Comparison of ENCODE assay signal across 14 cellular contexts in genomic region chr11:128294685-128295079, GRCh38.
A peak's percentile ranks its signal among the peaks of the same experiment; 100 is the strongest.
DNase-seq lines count a peak whose midpoint lies in the region; ATAC-seq and TF ChIP-seq lines count a peak whose summit lies in the region.
"Had no signal": no experiment of that assay in that cellular context is flagged by ENCODE, and none has a peak within 500 bp of the region (broad histone marks: within the 10 kb centered on the region; RNA-seq: fewer than 3 reads in every experiment).

No MANE protein-coding gene starts in this region.

- H3K9me2 ChIP-seq in SK-N-SH = no peaks in the 10 kb centered on the region

- TF ChIP-seq POLR2A in stomach (IDR thresholded peaks at IDR 0.05) = no peak

- peaks cover 53% of the 10 kb centered on the region for H3K36me3 Mint-ChIP-seq in activated CD8-positive, alpha-beta T cell treated with anti-CD3 and anti-CD28 coated beads for 36 hours (ENCODE audit: low read depth)
- peaks cover 26% of the 10 kb centered on the region for H3K36me3 Mint-ChIP-seq in stimulated activated effector memory CD8-positive, alpha-beta T cell treated with anti-CD3 and anti-CD28 coated beads, Interleukin-12 subunit alpha, Interleukin-12 subunit beta, amount 100 ng/mL, for 72 hours

- intact Hi-C loops in activated CD8-positive, alpha-beta T cell treated with anti-CD3 and anti-CD28 coated beads for 36 hours (cut with micrococcal nuclease) = loop anchor here (5.0 to 10.0 kb wide), 3 partner anchors 50 to 210 kb away; no protein-coding TSS in a partner anchor
- intact Hi-C loops in stomach (cut with DNase I; ENCODE audit: low total_unique reads) = no loop called here

- no peak for DNase-seq in SK-N-SH
- DNase-seq in activated CD8-positive, alpha-beta T cell treated with anti-CD3 and anti-CD28 coated beads for 36 hours = no peak
- peak; percentile 50 for DNase-seq in fibroblast of mammary gland (ENCODE audit: low read depth)
- DNase-seq in stimulated activated effector memory CD8-positive, alpha-beta T cell treated with anti-CD3 and anti-CD28 coated beads, Interleukin-12 subunit alpha, Interleukin-12 subunit beta, amount 100 ng/mL, for 72 hours (ENCODE audit: low spot score in 2 of 2) = no peak
- no peak for DNase-seq in iPS-NIHi7 (ENCODE audit: extremely low spot score)
- no peak for DNase-seq in NCI-H2196 treated with DMSO at 0.1 percent for 48 hours (lab: John Stamatoyannopoulos, UW; ENCODE audit: unreplicated experiment)
- DNase-seq in stomach = no peak
- DNase-seq: 8988T, DMS 273 treated with DMSO at 0.1 percent for 48 hours, GOT3, NCI-H1048 had no signal

- H3K9ac ChIP-seq in SK-N-SH = no peak overlapping the region

- no peaks in the 10 kb centered on the region for H3K27me3 ChIP-seq in SK-N-SH (ENCODE audit: insufficient read depth)
- no peaks in the 10 kb centered on the region for H3K27me3 ChIP-seq in stomach
- H3K27me3 ChIP-seq: right atrium auricular region had no signal

- peak overlapping the region in 1 of 2 experiments; percentile 53; a peak in 2 of 4 replicates for H3K27ac ChIP-seq in SK-N-SH (ENCODE audit: low read depth in 2 of 2, low read length in 1 of 2)
- no peak overlapping the region for H3K27ac ChIP-seq in stomach
- H3K27ac ChIP-seq: right atrium auricular region had no signal

- H3K4me1 ChIP-seq in SK-N-SH (ENCODE audit: control insufficient read depth in 1 of 2, insufficient read depth in 2 of 2, low read depth in 1 of 2, low read length in 1 of 2) = peaks cover 0 to 24% of the 10 kb centered on the region in 2 experiments; a peak in 2 of 4 replicates
- H3K4me1 ChIP-seq in stomach = peaks cover 41 to 72% (median 50%) of the 10 kb centered on the region in 4 donors

- H2AFZ ChIP-seq in SK-N-SH (ENCODE audit: low read depth) = no peak overlapping the region

- H3K4me1 Mint-ChIP-seq in activated CD8-positive, alpha-beta T cell treated with anti-CD3 and anti-CD28 coated beads for 36 hours (ENCODE audit: low read depth) = peaks cover 93% of the 10 kb centered on the region
- peaks cover 90% of the 10 kb centered on the region for H3K4me1 Mint-ChIP-seq in stimulated activated effector memory CD8-positive, alpha-beta T cell treated with anti-CD3 and anti-CD28 coated beads, Interleukin-12 subunit alpha, Interleukin-12 subunit beta, amount 100 ng/mL, for 72 hours

- no peak overlapping the region for H3K4me3 Mint-ChIP-seq in activated CD8-positive, alpha-beta T cell treated with anti-CD3 and anti-CD28 coated beads for 36 hours
- peak overlapping the region; percentile 79 for H3K4me3 Mint-ChIP-seq in stimulated activated effector memory CD8-positive, alpha-beta T cell treated with anti-CD3 and anti-CD28 coated beads, Interleukin-12 subunit alpha, Interleukin-12 subunit beta, amount 100 ng/mL, for 72 hours

- peak overlapping the region; percentile 95 for H3K27ac Mint-ChIP-seq in activated CD8-positive, alpha-beta T cell treated with anti-CD3 and anti-CD28 coated beads for 36 hours
- H3K27ac Mint-ChIP-seq in stimulated activated effector memory CD8-positive, alpha-beta T cell treated with anti-CD3 and anti-CD28 coated beads, Interleukin-12 subunit alpha, Interleukin-12 subunit beta, amount 100 ng/mL, for 72 hours = peak overlapping the region; percentile 99

- H3K4me3 ChIP-seq in SK-N-SH (ENCODE audit: low read depth in 2 of 2, low read length in 1 of 2) = no peak overlapping the region
- no peak overlapping the region for H3K4me3 ChIP-seq in fibroblast of mammary gland (ENCODE audit: control insufficient read depth, low read depth, low read length)
- H3K4me3 ChIP-seq in stomach = no peak overlapping the region
- H3K4me3 ChIP-seq: GM12878, right atrium auricular region had no signal

- WGBS in SK-N-SH (ENCODE audit: low lambda C conversion rate) = 96% methylated on average over 1 of the region's 1 CpG
- WGBS in stomach, 5 donors = 80 to 95% (median 88%) methylated on average over 1 of the region's 1 CpG

- peak overlapping the region; percentile 24; the same call in 1 of the 2 replicates for H3K4me2 ChIP-seq in SK-N-SH

- H3K36me3 ChIP-seq in SK-N-SH (replicated peaks in 1 of 2; ENCODE audit: control insufficient read depth in 1 of 2, insufficient read depth in 2 of 2, low read length in 1 of 2) = no peaks in the 10 kb centered on the region
- H3K36me3 ChIP-seq in stomach = no peaks in the 10 kb centered on the region
- H3K36me3 ChIP-seq: right atrium auricular region had no signal

- CTCF ChIA-PET in SK-N-SH (lab: Yijun Ruan, JAX) = interaction anchor here (1.2 to 2.2 kb wide), 2 partner anchors 334 to 338 kb away, joined by 4 to 9 read pairs; no protein-coding TSS in a partner anchor
- CTCF ChIA-PET in activated CD8-positive, alpha-beta T cell treated with anti-CD3 and anti-CD28 coated beads for 36 hours (lab: Charles Lee) = interaction anchor here (1.3 to 1.6 kb wide), 4 partner anchors 10 to 338 kb away, joined by 3 to 5 read pairs (median 4); no protein-coding TSS in a partner anchor

- TF ChIP-seq CTCF in SK-N-SH (IDR thresholded peaks at IDR 0.05) (no peak), fibroblast of mammary gland (conservative IDR thresholded peaks at IDR 0.05; ENCODE audit: control insufficient read depth, insufficient read depth, low read depth, low read length) (no peak), stomach (IDR thresholded peaks at IDR 0.05) (no peak)
- no peak for TF ChIP-seq CTCF in activated CD8-positive, alpha-beta T cell treated with anti-CD3 and anti-CD28 coated beads for 36 hours (IDR thresholded peaks at IDR 0.05)

- no peaks in the 10 kb centered on the region for H4K20me1 ChIP-seq in SK-N-SH (ENCODE audit: insufficient read depth)

- ATAC-seq in SK-N-SH treated with all-trans-retinoic acid at 6 μM for 48 hours = no peak
- ATAC-seq in activated CD8-positive, alpha-beta T cell treated with anti-CD3 and anti-CD28 coated beads for 36 hours = no peak
- no peak for ATAC-seq in stimulated activated effector memory CD8-positive, alpha-beta T cell treated with anti-CD3 and anti-CD28 coated beads, Interleukin-12 subunit alpha, Interleukin-12 subunit beta, amount 100 ng/mL, for 72 hours
- ATAC-seq: GM12878 had no signal

- no peaks in the 10 kb centered on the region for H3K27me3 Mint-ChIP-seq in activated CD8-positive, alpha-beta T cell treated with anti-CD3 and anti-CD28 coated beads for 36 hours

- POLR2A ChIA-PET in SK-N-SH (lab: Yijun Ruan, JAX) = no interaction called here
- POLR2A ChIA-PET in activated CD8-positive, alpha-beta T cell treated with anti-CD3 and anti-CD28 coated beads for 36 hours (lab: Charles Lee) = interaction anchor here (0.7 to 1.9 kb wide), 11 partner anchors 10 to 334 kb away, joined by 3 to 6 read pairs (median 3); no protein-coding TSS in a partner anchor

- no peaks in the 10 kb centered on the region for H3K79me2 ChIP-seq in SK-N-SH (ENCODE audit: insufficient read depth)

- TF ChIP-seq RAD21 in SK-N-SH (IDR thresholded peaks at IDR 0.05; ENCODE audit: low read length) = no peak

- no peaks in the 10 kb centered on the region for H3K9me3 ChIP-seq in SK-N-SH
- H3K9me3 ChIP-seq in stomach = no peaks in the 10 kb centered on the region
- H3K9me3 ChIP-seq: right atrium auricular region had no signal

- no peak for TF ChIP-seq EP300 in SK-N-SH (IDR thresholded peaks at IDR 0.05; ENCODE audit: borderline replicate concordance in 1 of 2, low read depth in 1 of 2, low read length in 1 of 2)
- no peak for TF ChIP-seq EP300 in stomach (IDR thresholded peaks at IDR 0.05)

- H3F3A ChIP-seq in SK-N-SH (replicated peaks; ENCODE audit: insufficient read depth) = no peaks in the 10 kb centered on the region

- peaks cover 29% of the 10 kb centered on the region for H3K9me3 Mint-ChIP-seq in activated CD8-positive, alpha-beta T cell treated with anti-CD3 and anti-CD28 coated beads for 36 hours
- peaks cover 5% of the 10 kb centered on the region for H3K9me3 Mint-ChIP-seq in stimulated activated effector memory CD8-positive, alpha-beta T cell treated with anti-CD3 and anti-CD28 coated beads, Interleukin-12 subunit alpha, Interleukin-12 subunit beta, amount 100 ng/mL, for 72 hours

TF ChIP-seq in SK-N-SH, 30 proteins besides CTCF, POLR2A, EP300 and RAD21 (continues in another document):
- no peak for TF ChIP-seq SIN3A (IDR thresholded peaks at IDR 0.05; ENCODE audit: borderline replicate concordance, low read depth, low read length)
- no peak for TF ChIP-seq JUND (IDR thresholded peaks at IDR 0.05)
- TF ChIP-seq PBX3 (IDR thresholded peaks at IDR 0.05) = peak; percentile 42; the same call in 1 of the 2 replicates
- no peak for TF ChIP-seq GATA2 (CRISPR knock-in tag; IDR thresholded peaks at IDR 0.05)

TF ChIP-seq in SK-N-SH treated with all-trans-retinoic acid at 6 μM for 48 hours, 23 proteins besides CTCF, POLR2A, EP300 and RAD21 (continues in another document):
- TF ChIP-seq ZFP30 (CRISPR knock-in tag; IDR thresholded peaks at IDR 0.05) (no peak), ZFP3 (CRISPR knock-in tag; IDR thresholded peaks at IDR 0.05) (no peak), RARB (CRISPR knock-in tag; IDR thresholded peaks at IDR 0.05) (no peak), ESRRG (CRISPR knock-in tag; IDR thresholded peaks at IDR 0.05) (no peak), TOX (CRISPR knock-in tag; IDR thresholded peaks at IDR 0.05; ENCODE audit: borderline replicate concordance) (no peak), OSR1 (CRISPR knock-in tag; IDR thresholded peaks at IDR 0.05) (no peak), ZNF70 (CRISPR knock-in tag; IDR thresholded peaks at IDR 0.05) (no peak), CSRNP3 (CRISPR knock-in tag; IDR thresholded peaks at IDR 0.05) (no peak), PPARA (CRISPR knock-in tag; IDR thresholded peaks at IDR 0.05; ENCODE audit: borderline replicate concordance) (no peak), ZC3H10 (CRISPR knock-in tag; IDR thresholded peaks at IDR 0.05) (no peak)
